ENCODE assay signal across 9 cellular contexts in the genomic region with DNA sequence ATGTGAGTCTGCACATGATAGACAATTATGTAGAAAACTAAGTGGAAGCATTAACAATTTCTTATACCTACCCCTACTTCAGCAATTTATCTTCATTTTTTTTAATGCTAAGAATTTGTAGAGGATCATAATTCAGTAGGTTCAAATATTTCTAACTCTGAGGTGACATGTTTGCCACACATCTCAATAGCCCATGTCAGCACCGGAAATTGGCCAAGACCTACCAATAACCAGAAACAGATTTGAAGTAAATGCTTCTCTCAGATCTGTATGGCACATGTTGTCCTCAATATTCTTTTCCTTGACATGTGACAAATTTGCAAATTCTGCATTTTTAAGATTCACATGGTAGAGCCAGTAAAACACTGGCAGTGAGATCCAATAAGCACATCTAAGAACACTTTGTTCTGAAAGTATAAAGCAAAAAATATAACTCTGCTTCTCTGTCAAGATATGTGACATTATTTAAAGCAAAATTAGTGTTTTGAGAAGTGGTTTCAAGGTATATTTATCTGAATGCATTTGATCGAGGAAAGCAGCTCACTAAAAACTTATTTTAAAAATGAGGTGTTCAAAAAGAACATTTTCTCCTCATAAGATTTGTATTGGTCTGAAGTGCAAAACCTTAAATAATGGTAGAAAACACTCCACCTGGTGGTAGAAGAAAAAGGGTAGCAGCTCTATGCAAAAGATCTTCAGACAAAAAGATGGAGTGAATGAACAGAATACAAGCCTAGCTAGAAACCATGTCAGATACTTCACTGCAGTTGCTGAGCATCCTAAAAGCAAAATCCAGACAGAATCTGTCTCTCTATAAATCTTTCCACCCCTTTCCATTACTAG.
A peak's percentile ranks its signal among the peaks of the same experiment; 100 is the strongest.
DNase-seq lines count a peak whose midpoint lies in the region; ATAC-seq and TF ChIP-seq lines count a peak whose summit lies in the region.
"Had no signal": no experiment of that assay in that cellular context is flagged by ENCODE, and none has a peak within 500 bp of the region (broad histone marks: within the 10 kb centered on the region; RNA-seq: fewer than 3 reads in every experiment).

No MANE protein-coding gene starts in this region.

- no peaks in the 10 kb centered on the region for H3K79me2 ChIP-seq in OCI-LY1 (ENCODE audit: insufficient read depth, low read length)

- no peaks in the 10 kb centered on the region for H3K36me3 ChIP-seq in OCI-LY1 (ENCODE audit: insufficient read depth, low read length)

- H3K27me3 ChIP-seq in OCI-LY1 (ENCODE audit: insufficient read depth, low read length), result no peaks in the 10 kb centered on the region

- ATAC-seq in GM19351 (IDR thresholded peaks at IDR 0.05; ENCODE audit: unreplicated experiment), result peak; percentile 82
- ATAC-seq in HG02840 (IDR thresholded peaks at IDR 0.05; ENCODE audit: low FRiP score, unreplicated experiment), result no peak

- no peaks in the 10 kb centered on the region for H3K9me3 ChIP-seq in OCI-LY1 (ENCODE audit: low read length)

- no peak overlapping the region for H3K27ac ChIP-seq in OCI-LY1 (ENCODE audit: low read depth, low read length, poor library complexity, severe bottlenecking)
- H3K27ac ChIP-seq: skin epidermis had no signal

- no peak overlapping the region for H3K9ac ChIP-seq in OCI-LY1 (ENCODE audit: low read length)

- H3K4me2 ChIP-seq in OCI-LY1 (ENCODE audit: low read length), result no peak overlapping the region

- H3K4me3 ChIP-seq in OCI-LY1 (ENCODE audit: low read depth, low read length, poor library complexity, severe bottlenecking) (no peak overlapping the region), foreskin fibroblast (ENCODE audit: low read depth in 1 of 2, low read length in 2 of 2) (no peak overlapping the region)
- H3K4me3 ChIP-seq: skin epidermis had no signal

- DNase-seq in COR-L47 (lab: John Stamatoyannopoulos, UW), result peak; percentile 68
- peak in 1 of 2 donors; percentile 61 for DNase-seq in foreskin fibroblast
- DNase-seq in cortex of kidney (lab: John Stamatoyannopoulos, UW), result no peak
- no peak for DNase-seq in activated CD8-positive, alpha-beta memory T cell treated with anti-CD3 and anti-CD28 coated beads for 24 hours
- no peak for DNase-seq in T-helper 9 cell

- H4K20me1 ChIP-seq in OCI-LY1 (ENCODE audit: insufficient read depth, low read length), result no peaks in the 10 kb centered on the region

- H3F3A ChIP-seq in OCI-LY1 (ENCODE audit: insufficient read depth, low read length), result no peaks in the 10 kb centered on the region

- H3K4me1 ChIP-seq in OCI-LY1 (ENCODE audit: insufficient read depth, low read length, severe bottlenecking), result no peaks in the 10 kb centered on the region

- peak; percentile 53 for TF ChIP-seq CTCF in OCI-LY1 (IDR thresholded peaks at IDR 0.05; ENCODE audit: low read length)
- TF ChIP-seq CTCF in foreskin fibroblast (IDR thresholded peaks at IDR 0.05; ENCODE audit: low read depth, low read length), result peak; percentile 54

- no peak overlapping the region for H2AFZ ChIP-seq in OCI-LY1 (ENCODE audit: low read length)

- no peaks in the 10 kb centered on the region for H3K9me2 ChIP-seq in OCI-LY1 (ENCODE audit: low read depth, low read length)
